In the genomic region with DNA sequence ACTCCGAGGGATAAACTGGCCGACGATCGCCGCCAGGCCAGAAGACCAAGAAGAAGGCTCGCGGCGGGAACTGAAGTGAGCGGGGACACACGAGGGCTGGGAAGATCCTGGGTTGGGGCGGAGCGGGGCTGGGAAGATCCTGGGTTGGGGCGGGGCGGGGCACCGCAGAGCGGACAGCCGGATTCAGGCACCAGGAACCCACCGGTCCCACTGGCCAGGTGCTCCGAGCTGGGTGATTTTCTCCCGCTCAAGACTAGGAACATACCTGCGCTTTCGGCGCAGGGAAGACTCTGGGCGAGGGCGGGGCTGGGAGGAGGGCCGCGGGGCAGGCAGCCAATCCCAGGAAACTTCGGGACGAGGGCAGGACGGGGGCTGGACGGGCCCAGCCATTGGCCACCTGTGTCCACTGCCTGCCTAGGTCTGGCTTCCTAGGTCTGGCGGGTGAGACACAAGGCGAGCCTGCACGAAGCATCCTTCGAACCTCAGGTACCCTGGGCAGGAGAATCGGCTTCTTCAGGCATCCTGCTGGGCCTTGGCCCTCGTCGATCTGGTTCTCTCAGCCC, we compare ENCODE assay signal across 8 cellular contexts. TPM values are rescaled to one million over a fixed set of nuclear protein-coding genes. Genes with fewer than 3 reads are reported as not detected.
DNase-seq lines count a peak whose midpoint lies in the region; ATAC-seq and TF ChIP-seq lines count a peak whose summit lies in the region.

ERVMER34-1 (minus strand) TSS at position 77 of the 563 bp plus-strand sequence. CDS start 5,905 bp downstream, outside the sequence.

- POLR2A ChIA-PET in GM10248 (lab: Yijun Ruan, JAX), result no interaction called here

- peaks cover 6% of the 10 kb centered on the region for H3K4me1 Mint-ChIP-seq in activated T-helper 2 cell treated with anti-CD3 and anti-CD28 coated beads, Interferon-gamma antibody, Interleukin-2, Interleukin-4, amounts not matched to agents 10 μg/mL and 5 μg/mL and 100 μg/mL, durations not matched to agents 14 hours and 24 hours and 36 hours (ENCODE audit: low read depth)
- H3K4me1 Mint-ChIP-seq in osteocyte (ENCODE audit: unreplicated experiment), result peaks cover 28% of the 10 kb centered on the region

- peak; percentile 23 for DNase-seq in stimulated activated CD4-positive, alpha-beta T cell treated with anti-CD3 and anti-CD28 coated beads, Interleukin-15, amount 100 ng/mL, for 24 hours
- no peak for DNase-seq in stimulated activated CD4-positive, alpha-beta T cell treated with anti-CD3 and anti-CD28 coated beads, Interleukin-12 subunit alpha, Interleukin-12 subunit beta, amount 100 ng/mL, for 4 hours
- DNase-seq in activated T-helper 2 cell treated with anti-CD3 and anti-CD28 coated beads, Interferon-gamma antibody, Interleukin-2, Interleukin-4, amounts not matched to agents 10 μg/mL and 5 μg/mL and 100 μg/mL, durations not matched to agents 14 hours and 24 hours and 36 hours (ENCODE audit: low spot score), result no peak
- DNase-seq in cardiac septum (ENCODE audit: low spot score) (peak; percentile 83), osteocyte (ENCODE audit: extremely low spot score, unreplicated experiment) (no peak), GM10248 (ENCODE audit: extremely low spot score) (no peak), GOT3 (lab: John Stamatoyannopoulos, UW) (no peak)

- peak within 1 kb of the TSS; percentile 58 for H3K4me3 Mint-ChIP-seq in activated T-helper 2 cell treated with anti-CD3 and anti-CD28 coated beads, Interferon-gamma antibody, Interleukin-2, Interleukin-4, amounts not matched to agents 10 μg/mL and 5 μg/mL and 100 μg/mL, durations not matched to agents 14 hours and 24 hours and 36 hours (ENCODE audit: low read depth)
- peak within 1 kb of the TSS; percentile 77 for H3K4me3 Mint-ChIP-seq in osteocyte (ENCODE audit: unreplicated experiment)

- H3K9me3 Mint-ChIP-seq in activated T-helper 2 cell treated with anti-CD3 and anti-CD28 coated beads, Interferon-gamma antibody, Interleukin-2, Interleukin-4, amounts not matched to agents 10 μg/mL and 5 μg/mL and 100 μg/mL, durations not matched to agents 14 hours and 24 hours and 36 hours, result no peaks in the 10 kb centered on the region
- no peaks in the 10 kb centered on the region for H3K9me3 Mint-ChIP-seq in osteocyte (ENCODE audit: unreplicated experiment)

- no peak within 1 kb of the TSS for H3K27ac Mint-ChIP-seq in activated T-helper 2 cell treated with anti-CD3 and anti-CD28 coated beads, Interferon-gamma antibody, Interleukin-2, Interleukin-4, amounts not matched to agents 10 μg/mL and 5 μg/mL and 100 μg/mL, durations not matched to agents 14 hours and 24 hours and 36 hours
- H3K27ac Mint-ChIP-seq in osteocyte (ENCODE audit: unreplicated experiment), result no peak within 1 kb of the TSS

- TF ChIP-seq CTCF in osteocyte (IDR thresholded peaks at IDR 0.05) (no peak), GM10248 (IDR thresholded peaks at IDR 0.05; ENCODE audit: control extremely low read depth, extremely low read depth, low read depth, missing control alignments) (no peak)

- intact Hi-C loops in activated T-helper 2 cell treated with anti-CD3 and anti-CD28 coated beads, Interferon-gamma antibody, Interleukin-2, Interleukin-4, amounts not matched to agents 10 μg/mL and 5 μg/mL and 100 μg/mL, durations not matched to agents 14 hours and 24 hours and 36 hours (cut with micrococcal nuclease), result no loop called here
- intact Hi-C loops in cardiac septum (cut with DNase I), result loop anchor here (2.0 kb wide), 1 partner anchor 111 kb away; the partner anchor contains the start of gene RASL11B

- H3K36me3 Mint-ChIP-seq in activated T-helper 2 cell treated with anti-CD3 and anti-CD28 coated beads, Interferon-gamma antibody, Interleukin-2, Interleukin-4, amounts not matched to agents 10 μg/mL and 5 μg/mL and 100 μg/mL, durations not matched to agents 14 hours and 24 hours and 36 hours (ENCODE audit: low read depth), result no peaks in the 10 kb centered on the region
- no peaks in the 10 kb centered on the region for H3K36me3 Mint-ChIP-seq in osteocyte (ENCODE audit: unreplicated experiment)

- CTCF ChIA-PET in GM10248 (lab: Yijun Ruan, JAX), result interaction anchor here (0.7 kb wide), 1 partner anchor 90 kb away, joined by 3 read pairs; no protein-coding TSS in a partner anchor

- H3K27me3 Mint-ChIP-seq in activated T-helper 2 cell treated with anti-CD3 and anti-CD28 coated beads, Interferon-gamma antibody, Interleukin-2, Interleukin-4, amounts not matched to agents 10 μg/mL and 5 μg/mL and 100 μg/mL, durations not matched to agents 14 hours and 24 hours and 36 hours (ENCODE audit: low read depth), result peaks cover 50% of the 10 kb centered on the region
- H3K27me3 Mint-ChIP-seq in osteocyte (ENCODE audit: unreplicated experiment), result peaks cover 9% of the 10 kb centered on the region

- no peak for ATAC-seq in GM21825 (IDR thresholded peaks at IDR 0.05; ENCODE audit: unreplicated experiment)

RNA-seq across cellular contexts. Expression of gene ERVMER34-1, which starts in this region (rescaled TPM):
- total RNA-seq in activated T-helper 2 cell treated with anti-CD3 and anti-CD28 coated beads, Interferon-gamma antibody, Interleukin-2, Interleukin-4, amounts not matched to agents 10 μg/mL and 5 μg/mL and 100 μg/mL, durations not matched to agents 14 hours and 24 hours and 36 hours, result not detected in 2 replicates
- 3.4 TPM for total RNA-seq in cardiac septum
- total RNA-seq in osteocyte, result 0.24 and 0.26 TPM in 2 replicates

Comparison
In these comparisons a context has a peak if more than half of its experiments do, and no peak if none do; other contexts are left out.
1. DNase-seq: peak in stimulated activated CD4-positive, alpha-beta T cell treated with anti-CD3 and anti-CD28 coated beads, Interleukin-15, amount 100 ng/mL, for 24 hours (single experiment) and cardiac septum (single experiment); none in stimulated activated CD4-positive, alpha-beta T cell treated with anti-CD3 and anti-CD28 coated beads, Interleukin-12 subunit alpha, Interleukin-12 subunit beta, amount 100 ng/mL, for 4 hours (single experiment), activated T-helper 2 cell treated with anti-CD3 and anti-CD28 coated beads, Interferon-gamma antibody, Interleukin-2, Interleukin-4, amounts not matched to agents 10 μg/mL and 5 μg/mL and 100 μg/mL, durations not matched to agents 14 hours and 24 hours and 36 hours (single experiment), osteocyte (single experiment), GM10248 (single experiment) and GOT3 (single experiment).